8 cellular contexts compared by ENCODE assay signal in genomic region chr9:128361981-128362646, GRCh38. TPM values are rescaled to one million over a fixed set of nuclear protein-coding genes. Genes with fewer than 3 reads are reported as not detected.
DNase-seq lines count a peak whose midpoint lies in the region; ATAC-seq and FAIRE-seq lines count a peak whose summit lies in the region.

No MANE protein-coding gene starts in this region.

- FAIRE-seq in GM18507 (lab: Jason Lieb, UNC) = peak; percentile 64

- DNase-seq in 8988T = peak; percentile 92
- peak; percentile 61 for DNase-seq in GM18507 (ENCODE audit: extremely low spot score, insufficient read length, low read depth)
- DNase-seq in NCI-H774 (lab: John Stamatoyannopoulos, UW) = peak; percentile 75
- DNase-seq in activated CD8-positive, alpha-beta T cell treated with anti-CD3 and anti-CD28 coated beads, Interleukin-2, amount 10 ng/mL, durations not matched to agents 7 days and 5 days = peak; percentile 78
- DNase-seq in effector CD8-positive, alpha-beta T cell (lab: John Stamatoyannopoulos, UW) = peak; percentile 58
- peak; percentile 55 to 62 for DNase-seq in memory B cell (ENCODE audit: low spot score in 2 of 2)
- peak; percentile 36 for DNase-seq in stimulated activated CD8-positive, alpha-beta memory T cell treated with anti-CD3 and anti-CD28 coated beads, Interleukin-12 subunit alpha, Interleukin-12 subunit beta, amount 100 ng/mL, for 24 hours (ENCODE audit: extremely low read depth)

- POLR2A ChIA-PET in activated CD8-positive, alpha-beta T cell treated with anti-CD3 and anti-CD28 coated beads, Interleukin-2, amount 10 ng/mL, durations not matched to agents 7 days and 5 days (lab: Charles Lee) = interaction anchor here (0.6 to 3.4 kb wide), 8 partner anchors 8 to 188 kb away, joined by 3 to 12 read pairs (median 3); partner anchors contain the start of gene URM1

- CTCF ChIA-PET in activated CD8-positive, alpha-beta T cell treated with anti-CD3 and anti-CD28 coated beads, Interleukin-2, amount 10 ng/mL, durations not matched to agents 7 days and 5 days (lab: Charles Lee) = interaction anchor here (0.6 to 4.6 kb wide), 48 partner anchors 8 to 491 kb away, joined by 3 to 67 read pairs (median 4); partner anchors contain the start of genes CERCAM, GLE1, SLC27A4 and URM1

- peaks cover 28% of the 10 kb centered on the region for H3K4me1 Mint-ChIP-seq in activated CD8-positive, alpha-beta T cell treated with anti-CD3 and anti-CD28 coated beads, Interleukin-2, amount 10 ng/mL, durations not matched to agents 7 days and 5 days (ENCODE audit: low read depth)
- no peaks in the 10 kb centered on the region for H3K4me1 Mint-ChIP-seq in memory B cell

- no peaks in the 10 kb centered on the region for H3K9me3 Mint-ChIP-seq in activated CD8-positive, alpha-beta T cell treated with anti-CD3 and anti-CD28 coated beads, Interleukin-2, amount 10 ng/mL, durations not matched to agents 7 days and 5 days (ENCODE audit: insufficient read depth)
- no peaks in the 10 kb centered on the region for H3K9me3 Mint-ChIP-seq in memory B cell

- no peaks in the 10 kb centered on the region for H3K27me3 Mint-ChIP-seq in activated CD8-positive, alpha-beta T cell treated with anti-CD3 and anti-CD28 coated beads, Interleukin-2, amount 10 ng/mL, durations not matched to agents 7 days and 5 days (ENCODE audit: low read depth)
- peaks cover 7% of the 10 kb centered on the region for H3K27me3 Mint-ChIP-seq in memory B cell

- no peaks in the 10 kb centered on the region for H3K36me3 Mint-ChIP-seq in activated CD8-positive, alpha-beta T cell treated with anti-CD3 and anti-CD28 coated beads, Interleukin-2, amount 10 ng/mL, durations not matched to agents 7 days and 5 days (ENCODE audit: low read depth)
- H3K36me3 Mint-ChIP-seq in memory B cell = no peaks in the 10 kb centered on the region

- H3K4me3 Mint-ChIP-seq in activated CD8-positive, alpha-beta T cell treated with anti-CD3 and anti-CD28 coated beads, Interleukin-2, amount 10 ng/mL, durations not matched to agents 7 days and 5 days = peak overlapping the region; percentile 66
- peak overlapping the region; percentile 85 for H3K4me3 Mint-ChIP-seq in memory B cell

- peak overlapping the region; percentile 55 for H3K27ac Mint-ChIP-seq in activated CD8-positive, alpha-beta T cell treated with anti-CD3 and anti-CD28 coated beads, Interleukin-2, amount 10 ng/mL, durations not matched to agents 7 days and 5 days
- no peak overlapping the region for H3K27ac Mint-ChIP-seq in memory B cell

- peak; percentile 35 for ATAC-seq in HG03442 (IDR thresholded peaks at IDR 0.05; ENCODE audit: unreplicated experiment)
- ATAC-seq in activated CD8-positive, alpha-beta T cell treated with anti-CD3 and anti-CD28 coated beads, Interleukin-2, amount 10 ng/mL, durations not matched to agents 7 days and 5 days = peak; percentile 91
- ATAC-seq in memory B cell (ENCODE audit: low read depth) = peak; percentile 90

RNA-seq across cellular contexts. Expression of gene URM1, which starts 9.1 kb away (rescaled TPM):
- total RNA-seq in activated CD8-positive, alpha-beta T cell treated with anti-CD3 and anti-CD28 coated beads, Interleukin-2, amount 10 ng/mL, durations not matched to agents 7 days and 5 days = 10 to 100 TPM; 78.9 to 79.9 TPM

RNA-seq across cellular contexts. Expression of gene SLC27A4, which starts 21.8 kb away (rescaled TPM):
- total RNA-seq in activated CD8-positive, alpha-beta T cell treated with anti-CD3 and anti-CD28 coated beads, Interleukin-2, amount 10 ng/mL, durations not matched to agents 7 days and 5 days = 10 to 100 TPM; 19.0 to 21.7 TPM

RNA-seq across cellular contexts. Expression of gene COQ4, which starts 39.5 kb away (rescaled TPM):
- total RNA-seq in activated CD8-positive, alpha-beta T cell treated with anti-CD3 and anti-CD28 coated beads, Interleukin-2, amount 10 ng/mL, durations not matched to agents 7 days and 5 days = 10 to 100 TPM; 31.8 to 34.9 TPM

RNA-seq across cellular contexts. Expression of gene TRUB2, which starts 39.9 kb away (rescaled TPM):
- total RNA-seq in activated CD8-positive, alpha-beta T cell treated with anti-CD3 and anti-CD28 coated beads, Interleukin-2, amount 10 ng/mL, durations not matched to agents 7 days and 5 days = 10 to 100 TPM; 25.5 to 27.7 TPM

RNA-seq across cellular contexts. Expression of gene CERCAM, which starts 58.5 kb away (rescaled TPM):
- total RNA-seq in activated CD8-positive, alpha-beta T cell treated with anti-CD3 and anti-CD28 coated beads, Interleukin-2, amount 10 ng/mL, durations not matched to agents 7 days and 5 days = 1 to 10 TPM; 3.9 to 4.2 TPM

Comparison
In these comparisons a context has a peak if more than half of its experiments do, and no peak if none do; other contexts are left out.
1. Peak in every context shown above with its lines: DNase-seq and ATAC-seq.
2. DNase-seq: peak in every context shown above with its lines; median percentile 92 in 8988T; 78 in activated CD8-positive, alpha-beta T cell treated with anti-CD3 and anti-CD28 coated beads, Interleukin-2, amount 10 ng/mL, durations not matched to agents 7 days and 5 days; 75 in NCI-H774; 61 in GM18507; 58 in memory B cell; 58 in effector CD8-positive, alpha-beta T cell; 36 in stimulated activated CD8-positive, alpha-beta memory T cell treated with anti-CD3 and anti-CD28 coated beads, Interleukin-12 subunit alpha, Interleukin-12 subunit beta, amount 100 ng/mL, for 24 hours.
3. ATAC-seq: peak in every context shown above with its lines; median percentile 91 in activated CD8-positive, alpha-beta T cell treated with anti-CD3 and anti-CD28 coated beads, Interleukin-2, amount 10 ng/mL, durations not matched to agents 7 days and 5 days; 90 in memory B cell; 35 in HG03442.